In genomic region chr7:915291-916218, GRCh38 we compare ENCODE assay signal across 17 cellular contexts. TPM values are rescaled to one million over a fixed set of nuclear protein-coding genes. Genes with fewer than 3 reads are reported as not detected.
A peak's percentile ranks its signal among the peaks of the same experiment; 100 is the strongest.
DNase-seq lines count a peak whose midpoint lies in the region; ATAC-seq and TF ChIP-seq lines count a peak whose summit lies in the region.
"Had no signal": no experiment of that assay in that cellular context is flagged by ENCODE, and none has a peak within 500 bp of the region (broad histone marks: within the 10 kb centered on the region; RNA-seq: fewer than 3 reads in every experiment).

No MANE protein-coding gene starts in this region.

- no peaks in the 10 kb centered on the region for H3K9me3 Mint-ChIP-seq in activated CD4-positive, alpha-beta T cell treated with anti-CD3 and anti-CD28 coated beads, Interleukin-2, amount 10 ng/mL, durations not matched to agents 7 days and 5 days
- no peaks in the 10 kb centered on the region for H3K9me3 Mint-ChIP-seq in activated CD8-positive, alpha-beta T cell treated with anti-CD3 and anti-CD28 coated beads for 36 hours
- no peaks in the 10 kb centered on the region for H3K9me3 Mint-ChIP-seq in activated T-helper 17 cell treated with anti-CD3 and anti-CD28 coated beads, Interleukin-2, amount 50 U/mL, for 72 hours
- H3K9me3 Mint-ChIP-seq: T-cell had no signal

- ATAC-seq in activated CD8-positive, alpha-beta T cell treated with anti-CD3 and anti-CD28 coated beads for 36 hours: no peak
- no peak for ATAC-seq in GM21528 (IDR thresholded peaks at IDR 0.05; ENCODE audit: low FRiP score, unreplicated experiment)
- no peak for ATAC-seq in activated T-helper 17 cell treated with anti-CD3 and anti-CD28 coated beads, Interleukin-2, amount 50 U/mL, for 72 hours (replicated peaks)
- ATAC-seq: T-cell had no signal

- no peaks in the 10 kb centered on the region for H3K36me3 Mint-ChIP-seq in activated CD4-positive, alpha-beta T cell treated with anti-CD3 and anti-CD28 coated beads, Interleukin-2, amount 10 ng/mL, durations not matched to agents 7 days and 5 days (ENCODE audit: low read depth)
- peaks cover 2% of the 10 kb centered on the region for H3K36me3 Mint-ChIP-seq in activated CD8-positive, alpha-beta T cell treated with anti-CD3 and anti-CD28 coated beads for 36 hours (ENCODE audit: low read depth)
- no peaks in the 10 kb centered on the region for H3K36me3 Mint-ChIP-seq in activated T-helper 17 cell treated with anti-CD3 and anti-CD28 coated beads, Interleukin-2, amount 50 U/mL, for 72 hours (ENCODE audit: low read depth)
- H3K36me3 Mint-ChIP-seq: T-cell had no signal

- CTCF ChIA-PET in activated CD4-positive, alpha-beta T cell treated with anti-CD3 and anti-CD28 coated beads, Interleukin-2, amount 10 ng/mL, durations not matched to agents 7 days and 5 days (lab: Charles Lee): no interaction called here
- CTCF ChIA-PET in activated CD8-positive, alpha-beta T cell treated with anti-CD3 and anti-CD28 coated beads for 36 hours (lab: Charles Lee): no interaction called here

- no peaks in the 10 kb centered on the region for H3K27me3 Mint-ChIP-seq in activated CD4-positive, alpha-beta T cell treated with anti-CD3 and anti-CD28 coated beads, Interleukin-2, amount 10 ng/mL, durations not matched to agents 7 days and 5 days
- no peaks in the 10 kb centered on the region for H3K27me3 Mint-ChIP-seq in activated CD8-positive, alpha-beta T cell treated with anti-CD3 and anti-CD28 coated beads for 36 hours
- no peaks in the 10 kb centered on the region for H3K27me3 Mint-ChIP-seq in activated T-helper 17 cell treated with anti-CD3 and anti-CD28 coated beads, Interleukin-2, amount 50 U/mL, for 72 hours
- H3K27me3 Mint-ChIP-seq: T-cell had no signal

- no peak overlapping the region for H3K4me3 Mint-ChIP-seq in activated CD4-positive, alpha-beta T cell treated with anti-CD3 and anti-CD28 coated beads, Interleukin-2, amount 10 ng/mL, durations not matched to agents 7 days and 5 days
- H3K4me3 Mint-ChIP-seq in activated CD8-positive, alpha-beta T cell treated with anti-CD3 and anti-CD28 coated beads for 36 hours: no peak overlapping the region
- no peak overlapping the region for H3K4me3 Mint-ChIP-seq in activated T-helper 17 cell treated with anti-CD3 and anti-CD28 coated beads, Interleukin-2, amount 50 U/mL, for 72 hours
- H3K4me3 Mint-ChIP-seq: CD14-positive monocyte, T-cell had no signal

- intact Hi-C loops in activated CD8-positive, alpha-beta T cell treated with anti-CD3 and anti-CD28 coated beads for 36 hours (cut with micrococcal nuclease): no loop called here

- H3K27ac ChIP-seq in layer of hippocampus (ENCODE audit: low read depth, low read length) (peak overlapping the region; percentile 89), temporal lobe (ENCODE audit: low read depth, low read length) (peak overlapping the region; percentile 95)
- H3K27ac ChIP-seq: parathyroid adenoma, VCaP had no signal

- no peak for DNase-seq in activated CD4-positive, alpha-beta T cell treated with anti-CD3 and anti-CD28 coated beads, Interleukin-2, amount 10 ng/mL, durations not matched to agents 7 days and 5 days
- no peak for DNase-seq in activated CD4-positive, alpha-beta T cell treated with anti-CD3 and anti-CD28 coated beads for 1 hour
- no peak for DNase-seq in activated CD8-positive, alpha-beta T cell treated with anti-CD3 and anti-CD28 coated beads for 36 hours
- DNase-seq in NCI-H1105 treated with DMSO at 0.1 percent for 48 hours (lab: John Stamatoyannopoulos, UW): no peak
- DNase-seq: activated CD8-positive, alpha-beta memory T cell treated with anti-CD3 and anti-CD28 coated beads for 24 hours; IMR-90; NCI-H2081 treated with DMSO at 0.1 percent for 48 hours; NCI-H748 treated with DMSO at 0.1 percent for 48 hours; T-cell; trophoblast cell had no signal

- no peak for TF ChIP-seq CTCF in activated CD8-positive, alpha-beta T cell treated with anti-CD3 and anti-CD28 coated beads for 36 hours (IDR thresholded peaks at IDR 0.05)

- H3K4me1 Mint-ChIP-seq in activated CD4-positive, alpha-beta T cell treated with anti-CD3 and anti-CD28 coated beads, Interleukin-2, amount 10 ng/mL, durations not matched to agents 7 days and 5 days: peaks cover 3% of the 10 kb centered on the region
- peaks cover 12% of the 10 kb centered on the region for H3K4me1 Mint-ChIP-seq in activated CD8-positive, alpha-beta T cell treated with anti-CD3 and anti-CD28 coated beads for 36 hours (ENCODE audit: low read depth)
- H3K4me1 Mint-ChIP-seq in activated T-helper 17 cell treated with anti-CD3 and anti-CD28 coated beads, Interleukin-2, amount 50 U/mL, for 72 hours: peaks cover 6% of the 10 kb centered on the region

- no peaks in the 10 kb centered on the region for H3K27me3 ChIP-seq in layer of hippocampus (ENCODE audit: control insufficient read depth, insufficient read depth, low read length)

- POLR2A ChIA-PET in activated CD4-positive, alpha-beta T cell treated with anti-CD3 and anti-CD28 coated beads, Interleukin-2, amount 10 ng/mL, durations not matched to agents 7 days and 5 days (lab: Charles Lee): no interaction called here
- POLR2A ChIA-PET in activated CD8-positive, alpha-beta T cell treated with anti-CD3 and anti-CD28 coated beads for 36 hours (lab: Charles Lee): interaction anchor here (1.0 kb wide), 1 partner anchor 10 kb away, joined by 3 read pairs; no protein-coding TSS in a partner anchor

- peak overlapping the region; percentile 46 for H3K27ac Mint-ChIP-seq in activated CD4-positive, alpha-beta T cell treated with anti-CD3 and anti-CD28 coated beads, Interleukin-2, amount 10 ng/mL, durations not matched to agents 7 days and 5 days
- peak overlapping the region; percentile 16 for H3K27ac Mint-ChIP-seq in activated CD8-positive, alpha-beta T cell treated with anti-CD3 and anti-CD28 coated beads for 36 hours
- H3K27ac Mint-ChIP-seq in activated T-helper 17 cell treated with anti-CD3 and anti-CD28 coated beads, Interleukin-2, amount 50 U/mL, for 72 hours: no peak overlapping the region

RNA-seq across cellular contexts. Expression of gene ADAP1, which starts 38.9 kb away (rescaled TPM):
- total RNA-seq in activated CD4-positive, alpha-beta T cell treated with anti-CD3 and anti-CD28 coated beads, Interleukin-2, amount 10 ng/mL, durations not matched to agents 7 days and 5 days: 10 to 100 TPM; 12.4 to 13.5 TPM
- 10 to 100 TPM; 34.6 to 40.9 TPM for total RNA-seq in activated CD8-positive, alpha-beta T cell treated with anti-CD3 and anti-CD28 coated beads for 36 hours
- 32.0 TPM for total RNA-seq in temporal lobe
- total RNA-seq in activated T-helper 17 cell treated with anti-CD3 and anti-CD28 coated beads, Interleukin-2, amount 50 U/mL, for 72 hours: 10 to 100 TPM in 1 of 2 donors, 1 to 10 TPM in 1; 2.3 to 23.7 TPM

RNA-seq across cellular contexts. Expression of gene GET4, which starts 39.2 kb away (rescaled TPM):
- total RNA-seq in activated CD4-positive, alpha-beta T cell treated with anti-CD3 and anti-CD28 coated beads, Interleukin-2, amount 10 ng/mL, durations not matched to agents 7 days and 5 days: 10 to 100 TPM; 32.1 to 36.3 TPM
- total RNA-seq in activated CD8-positive, alpha-beta T cell treated with anti-CD3 and anti-CD28 coated beads for 36 hours: 10 to 100 TPM; 20.6 to 31.9 TPM
- total RNA-seq in temporal lobe: 17.7 TPM
- 10 to 100 TPM; 17.1 to 43.0 TPM for total RNA-seq in activated T-helper 17 cell treated with anti-CD3 and anti-CD28 coated beads, Interleukin-2, amount 50 U/mL, for 72 hours

RNA-seq across cellular contexts. Expression of gene COX19, which starts 59.8 kb away (rescaled TPM):
- total RNA-seq in activated CD4-positive, alpha-beta T cell treated with anti-CD3 and anti-CD28 coated beads, Interleukin-2, amount 10 ng/mL, durations not matched to agents 7 days and 5 days: 10 to 100 TPM; 18.2 to 20.1 TPM
- 10 to 100 TPM; 15.5 to 18.0 TPM for total RNA-seq in activated CD8-positive, alpha-beta T cell treated with anti-CD3 and anti-CD28 coated beads for 36 hours
- 13.3 TPM for total RNA-seq in temporal lobe
- 10 to 100 TPM; 13.7 to 20.8 TPM for total RNA-seq in activated T-helper 17 cell treated with anti-CD3 and anti-CD28 coated beads, Interleukin-2, amount 50 U/mL, for 72 hours
